In the genomic region with DNA sequence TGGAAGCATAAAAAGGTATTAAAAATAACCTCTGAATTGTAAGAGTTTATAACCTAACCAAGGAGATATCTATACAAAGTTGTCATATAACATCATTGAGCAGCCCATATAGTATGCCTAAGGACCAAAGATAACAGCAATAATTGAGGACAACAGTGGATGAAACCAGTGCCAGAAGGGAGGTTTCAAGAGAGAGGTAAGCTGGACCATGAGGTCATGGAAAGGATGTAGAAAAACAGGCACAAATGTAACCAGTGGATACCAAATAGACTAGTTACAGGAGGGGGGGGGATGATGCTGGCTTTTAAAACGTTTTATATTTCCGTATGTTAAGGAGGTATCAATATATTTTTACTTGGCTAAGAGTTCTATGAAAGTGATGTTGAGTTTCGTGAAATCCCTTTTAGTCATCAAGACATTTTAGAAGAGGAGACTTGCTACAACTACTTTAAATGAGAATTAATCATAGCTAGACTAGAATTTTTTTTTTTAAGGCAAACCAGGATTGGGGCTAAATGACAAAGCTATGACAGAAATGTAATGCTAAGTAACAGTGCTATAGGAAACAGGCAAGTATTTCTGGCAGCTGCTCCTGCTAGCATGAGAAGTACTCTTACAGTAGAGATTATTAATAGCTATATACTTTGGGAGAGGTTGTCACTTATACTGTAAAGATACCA, we compare ENCODE assay signal across 25 cellular contexts.
DNase-seq lines count a peak whose midpoint lies in the region; ATAC-seq and TF ChIP-seq lines count a peak whose summit lies in the region.
"Had no signal": no experiment of that assay in that cellular context is flagged by ENCODE, and none has a peak within 500 bp of the region (broad histone marks: within the 10 kb centered on the region; RNA-seq: fewer than 3 reads in every experiment).

No MANE protein-coding gene starts in this region.

- no peaks in the 10 kb centered on the region for H3K36me3 Mint-ChIP-seq in HFFc6 (ENCODE audit: low read depth)
- no peaks in the 10 kb centered on the region for H3K36me3 Mint-ChIP-seq in T-helper 17 cell (ENCODE audit: low read depth)
- H3K36me3 Mint-ChIP-seq in Calu3 (ENCODE audit: insufficient read depth, unreplicated experiment) = no peaks in the 10 kb centered on the region
- H3K36me3 Mint-ChIP-seq: naive B cell had no signal

- 56 to 69% (median 64%) methylated on average over 3 of the region's 3 CpGs for WGBS in heart left ventricle, 4 donors
- 83% methylated on average over 3 of the region's 3 CpGs for WGBS in smooth muscle cell (ENCODE audit: low lambda C conversion rate)
- 65 to 69% methylated on average over 3 of the region's 3 CpGs for WGBS in lower leg skin, 2 donors

- no peaks in the 10 kb centered on the region for H3F3A ChIP-seq in smooth muscle cell (ENCODE audit: low read depth)

- no peak overlapping the region for H3K9ac ChIP-seq in smooth muscle cell (ENCODE audit: low read depth)
- H3K9ac ChIP-seq: parathyroid adenoma had no signal

- H3K4me1 ChIP-seq in heart left ventricle (peaks cover 0 to 21% (median 2%) of the 10 kb centered on the region in 12 donors), smooth muscle cell (ENCODE audit: low read depth) (no peaks in the 10 kb centered on the region)
- H3K4me1 ChIP-seq: Caco-2, parathyroid adenoma had no signal

- peak; percentile 47 to 70 (median 56) for ATAC-seq in heart left ventricle
- ATAC-seq in Right ventricle myocardium inferior = no peak
- no peak for ATAC-seq in T-helper 17 cell

- H3K4me3 ChIP-seq in heart left ventricle = no peak overlapping the region
- H3K4me3 ChIP-seq in smooth muscle cell = no peak overlapping the region
- H3K4me3 ChIP-seq in lower leg skin (ENCODE audit: low read depth, poor library complexity, severe bottlenecking) = no peak overlapping the region
- H3K4me3 ChIP-seq: esophagus muscularis mucosa, lung had no signal

- DNase-seq in heart left ventricle (no peak), Right ventricle myocardium inferior (ENCODE audit: missing footprints) (no peak), HFFc6 (peak; percentile 47), T-helper 17 cell (no peak), smooth muscle cell (lab: John Stamatoyannopoulos, UW; ENCODE audit: unreplicated experiment) (no peak), lower leg skin (ENCODE audit: low spot score in 2 of 2) (no peak), Calu3 (no peak)
- DNase-seq: activated CD4-positive, alpha-beta T cell treated with anti-CD3 and anti-CD28 coated beads, Interleukin-2, amount 50 U/mL, for 4 hours; activated T-cell treated with anti-CD3 and anti-CD28 coated beads, Interleukin-2, amount 50 U/mL, for 1 hour; AML-193; Caco-2; central memory CD4-positive, alpha-beta T cell; effector CD8-positive, alpha-beta T cell; GF-D8; GOT3; naive B cell; NCI-H1694; NCI-H345; NK-92 treated with Interleukin-12 subunit alpha and Interleukin-12 subunit beta, amount 100 ng/mL, for 24 hours; small intestine; stimulated activated CD4-positive, alpha-beta T cell treated with anti-CD3 and anti-CD28 coated beads, Interleukin-4, amount 100 ng/mL, for 24 hours; SW 1271 had no signal

- TF ChIP-seq CTCF in heart left ventricle (IDR thresholded peaks at IDR 0.05) = no peak
- TF ChIP-seq CTCF in HFFc6 (IDR thresholded peaks at IDR 0.05) = no peak
- no peak for TF ChIP-seq CTCF in smooth muscle cell (IDR thresholded peaks at IDR 0.05; ENCODE audit: borderline replicate concordance, insufficient read depth, poor library complexity, severe bottlenecking)
- no peak for TF ChIP-seq CTCF in lower leg skin (IDR thresholded peaks at IDR 0.05)
- no peak for TF ChIP-seq CTCF in Calu3 (IDR thresholded peaks at IDR 0.05; ENCODE audit: unreplicated experiment)

- H2AFZ ChIP-seq in smooth muscle cell (ENCODE audit: low read depth) = no peak overlapping the region
- H2AFZ ChIP-seq: parathyroid adenoma had no signal

- CTCF ChIA-PET in Calu3 (lab: Charles Lee) = interaction anchor here (0.6 to 0.8 kb wide), 2 partner anchors 174 to 193 kb away, joined by 3 to 4 read pairs; no protein-coding TSS in a partner anchor

- intact Hi-C loops in heart left ventricle (cut with DNase I) (loop anchor here in 3 of 10 donors (10.0 kb wide), 3 partner anchors 270 to 610 kb away; a partner anchor contains a TSS), Right ventricle myocardium inferior (cut with DNase I) (loop anchor here (10.0 kb wide), 1 partner anchor 340 kb away; no protein-coding TSS in a partner anchor), lower leg skin (cut with DNase I; ENCODE audit: low total_unique reads) (no loop called here), Calu3 (cut with micrococcal nuclease; ENCODE audit: unreplicated experiment) (no loop called here)

- H3K79me2 ChIP-seq in smooth muscle cell (ENCODE audit: low read depth) = peaks cover 6% of the 10 kb centered on the region
- H3K79me2 ChIP-seq: parathyroid adenoma had no signal

- no peaks in the 10 kb centered on the region for H3K36me3 ChIP-seq in heart left ventricle
- H3K36me3 ChIP-seq in smooth muscle cell (ENCODE audit: low read depth) = no peaks in the 10 kb centered on the region
- H3K36me3 ChIP-seq: esophagus muscularis mucosa had no signal

- peak overlapping the region in 7 of 12 donors; percentile 14 to 55 (median 41) for H3K27ac ChIP-seq in heart left ventricle
- peak overlapping the region; percentile 26 for H3K27ac ChIP-seq in smooth muscle cell (ENCODE audit: low read depth)
- H3K27ac ChIP-seq: esophagus muscularis mucosa, parathyroid adenoma had no signal

- no peaks in the 10 kb centered on the region for H3K27me3 ChIP-seq in heart left ventricle
- no peaks in the 10 kb centered on the region for H3K27me3 ChIP-seq in smooth muscle cell (ENCODE audit: low read depth)
- H3K27me3 ChIP-seq: esophagus muscularis mucosa had no signal

- no peaks in the 10 kb centered on the region for H3K9me3 ChIP-seq in heart left ventricle
- no peaks in the 10 kb centered on the region for H3K9me3 ChIP-seq in T-helper 17 cell (ENCODE audit: control insufficient read depth, low read length, poor library complexity, severe bottlenecking)
- no peaks in the 10 kb centered on the region for H3K9me3 ChIP-seq in smooth muscle cell (replicated peaks; ENCODE audit: low read depth)
- H3K9me3 ChIP-seq: Caco-2, esophagus muscularis mucosa had no signal

- BruUV-seq in Calu3 (replicated peaks; lab: Mats Ljungman, UMichigan) = no TSS peak

- H3K4me3 Mint-ChIP-seq in HFFc6 (no peak overlapping the region), T-helper 17 cell (no peak overlapping the region), Calu3 (ENCODE audit: low read depth, unreplicated experiment) (no peak overlapping the region)
- H3K4me3 Mint-ChIP-seq: naive B cell had no signal

- H4K20me1 ChIP-seq in smooth muscle cell (ENCODE audit: low read depth) = peaks cover 31% of the 10 kb centered on the region

- H3K27me3 Mint-ChIP-seq in HFFc6 (ENCODE audit: insufficient read depth) = no peaks in the 10 kb centered on the region
- no peaks in the 10 kb centered on the region for H3K27me3 Mint-ChIP-seq in T-helper 17 cell
- H3K27me3 Mint-ChIP-seq in Calu3 (ENCODE audit: unreplicated experiment) = no peaks in the 10 kb centered on the region
- H3K27me3 Mint-ChIP-seq: naive B cell had no signal

- TF ChIP-seq POLR2A in heart left ventricle (IDR thresholded peaks at IDR 0.05) (no peak), lower leg skin (IDR thresholded peaks at IDR 0.05) (no peak)

- no peak overlapping the region for H3K4me2 ChIP-seq in smooth muscle cell

- peak overlapping the region; percentile 60 for H3K27ac Mint-ChIP-seq in HFFc6
- peak overlapping the region; percentile 8 for H3K27ac Mint-ChIP-seq in T-helper 17 cell
- no peak overlapping the region for H3K27ac Mint-ChIP-seq in Calu3 (ENCODE audit: unreplicated experiment)

- H3K4me1 Mint-ChIP-seq in HFFc6 (ENCODE audit: low read depth) (peaks cover 31% of the 10 kb centered on the region), T-helper 17 cell (peaks cover 6% of the 10 kb centered on the region), Calu3 (ENCODE audit: low read depth, unreplicated experiment) (no peaks in the 10 kb centered on the region)

- H3K9me3 Mint-ChIP-seq in HFFc6 (no peaks in the 10 kb centered on the region), Calu3 (ENCODE audit: low read depth, unreplicated experiment) (no peaks in the 10 kb centered on the region)
- H3K9me3 Mint-ChIP-seq: naive B cell had no signal

Comparison
In these comparisons a context has a peak if more than half of its experiments do, and no peak if none do; other contexts are left out.
1. ATAC-seq: peak in heart left ventricle (4 of 4); none in Right ventricle myocardium inferior (single experiment) and T-helper 17 cell (single experiment).